8 cellular contexts compared by ENCODE assay signal in genomic region chr12:84910549-84911241, GRCh38. TPM values are rescaled to one million over a fixed set of nuclear protein-coding genes. Genes with fewer than 3 reads are reported as not detected.
DNase-seq lines count a peak whose midpoint lies in the region; ATAC-seq and TF ChIP-seq lines count a peak whose summit lies in the region.

No MANE protein-coding gene starts in this region.

- H3K27me3 Mint-ChIP-seq in activated naive CD8-positive, alpha-beta T cell, result peaks cover 28% of the 10 kb centered on the region
- peaks cover 24 to 28% of the 10 kb centered on the region in 2 donors for H3K27me3 Mint-ChIP-seq in CD8-positive, alpha-beta memory T cell

- H3K4me3 ChIP-seq in heart right ventricle (peak overlapping the region in 8 of 10 donors; percentile 25 to 45 (median 38)), iPS-18c (ENCODE audit: insufficient read depth, low read depth, low read length) (peak overlapping the region; percentile 81), tibial nerve (peak overlapping the region; percentile 23 to 59 (median 37))
- H3K4me3 ChIP-seq in CD8-positive, alpha-beta memory T cell (ENCODE audit: low read length), result no peak overlapping the region

- POLR2A ChIA-PET in CD8-positive, alpha-beta memory T cell (lab: Charles Lee), result no interaction called here

- peaks cover 0 to 23% (median 9%) of the 10 kb centered on the region in 9 donors for H3K4me1 ChIP-seq in heart right ventricle
- H3K4me1 ChIP-seq in tibial nerve, result peaks cover 0 to 31% (median 5%) of the 10 kb centered on the region in 4 donors
- H3K4me1 ChIP-seq in CD8-positive, alpha-beta memory T cell (ENCODE audit: insufficient read depth, low read length), result no peaks in the 10 kb centered on the region

- peaks cover 0 to 4% (median 0%) of the 10 kb centered on the region in 11 donors for H3K9me3 ChIP-seq in heart right ventricle
- H3K9me3 ChIP-seq in iPS-18c (ENCODE audit: control insufficient read depth, insufficient read depth, low read length), result no peaks in the 10 kb centered on the region
- no peaks in the 10 kb centered on the region for H3K9me3 ChIP-seq in tibial nerve
- no peaks in the 10 kb centered on the region for H3K9me3 ChIP-seq in CD8-positive, alpha-beta memory T cell (ENCODE audit: low read length)

- intact Hi-C loops in heart right ventricle (cut with DNase I), result no loop called here
- intact Hi-C loops in left cardiac atrium (cut with DNase I), result no loop called here

- no peak overlapping the region for H3K27ac ChIP-seq in heart right ventricle
- H3K27ac ChIP-seq in tibial nerve, result no peak overlapping the region
- H3K27ac ChIP-seq in CD8-positive, alpha-beta memory T cell (ENCODE audit: low read depth, low read length), result no peak overlapping the region

- H3K36me3 Mint-ChIP-seq in activated naive CD8-positive, alpha-beta T cell, result no peaks in the 10 kb centered on the region
- H3K36me3 Mint-ChIP-seq in CD8-positive, alpha-beta memory T cell, result no peaks in the 10 kb centered on the region

- no peak overlapping the region for H3K27ac Mint-ChIP-seq in activated naive CD8-positive, alpha-beta T cell
- no peak overlapping the region for H3K27ac Mint-ChIP-seq in CD8-positive, alpha-beta memory T cell

- TF ChIP-seq CTCF in heart right ventricle (IDR thresholded peaks at IDR 0.05) (no peak), tibial nerve (IDR thresholded peaks at IDR 0.05) (no peak)

- peaks cover 0 to 79% (median 56%) of the 10 kb centered on the region in 7 donors for H3K27me3 ChIP-seq in heart right ventricle
- peaks cover 0 to 54% of the 10 kb centered on the region in 2 donors for H3K27me3 ChIP-seq in tibial nerve
- no peaks in the 10 kb centered on the region for H3K27me3 ChIP-seq in CD8-positive, alpha-beta memory T cell (ENCODE audit: insufficient read depth, low read length, poor library complexity, severe bottlenecking)

- no peak for TF ChIP-seq POLR2A in tibial nerve (IDR thresholded peaks at IDR 0.05)

- ATAC-seq in heart right ventricle, result no peak
- ATAC-seq in left cardiac atrium, result no peak
- no peak for ATAC-seq in GM18870 (IDR thresholded peaks at IDR 0.05; ENCODE audit: unreplicated experiment)

- H3K36me3 ChIP-seq in heart right ventricle (no peaks in the 10 kb centered on the region), tibial nerve (no peaks in the 10 kb centered on the region)
- no peaks in the 10 kb centered on the region for H3K36me3 ChIP-seq in CD8-positive, alpha-beta memory T cell (ENCODE audit: insufficient read depth, low read length)

- DNase-seq in heart right ventricle (no peak), left cardiac atrium (no peak), tibial nerve (ENCODE audit: low spot score in 2 of 2) (no peak), cerebellar nuclear complex (lab: John Stamatoyannopoulos, UW) (no peak)
- no peak for DNase-seq in CD8-positive, alpha-beta memory T cell

- TF ChIP-seq EP300 in tibial nerve (IDR thresholded peaks at IDR 0.05), result no peak

- H3K4me1 Mint-ChIP-seq in activated naive CD8-positive, alpha-beta T cell (ENCODE audit: low read depth), result peaks cover 16% of the 10 kb centered on the region
- H3K4me1 Mint-ChIP-seq in CD8-positive, alpha-beta memory T cell, result peaks cover 3 to 16% (median 8%) of the 10 kb centered on the region in 3 donors

- CTCF ChIA-PET in CD8-positive, alpha-beta memory T cell (lab: Charles Lee), result no interaction called here

- WGBS in heart right ventricle, 2 donors, result 8% methylated on average over 21 of the region's 21 CpGs
- WGBS in tibial nerve, 2 donors, result 7 to 8% methylated on average over 20 to 21 of the region's 21 CpGs

- H3K4me3 Mint-ChIP-seq in activated naive CD8-positive, alpha-beta T cell, result peak overlapping the region; percentile 74
- H3K4me3 Mint-ChIP-seq in CD8-positive, alpha-beta memory T cell, result no peak overlapping the region

- no peaks in the 10 kb centered on the region for H3K9me3 Mint-ChIP-seq in activated naive CD8-positive, alpha-beta T cell (ENCODE audit: low read depth)
- H3K9me3 Mint-ChIP-seq in CD8-positive, alpha-beta memory T cell, result peaks cover 0 to 5% (median 2%) of the 10 kb centered on the region in 5 donors

RNA-seq across cellular contexts. Expression of gene SLC6A15, which starts 1.9 kb away (rescaled TPM):
- total RNA-seq in heart right ventricle (not detected), left cardiac atrium (under 1 TPM in 1 of 2 donors, not detected in 1; 0.56 TPM), tibial nerve (under 1 TPM; 0.30 to 0.84 (median 0.51) TPM)
- not detected for polyA plus RNA-seq in heart right ventricle
- total RNA-seq in CD8-positive, alpha-beta memory T cell, result not detected
- not detected for polyA plus RNA-seq in CD8-positive, alpha-beta memory T cell
